ENCODE assay signal across 8 cellular contexts in genomic region chr15:98646546-98647025, GRCh38. TPM values are rescaled to one million over a fixed set of nuclear protein-coding genes. Genes with fewer than 3 reads are reported as not detected.
A peak's percentile ranks its signal among the peaks of the same experiment; 100 is the strongest.
DNase-seq lines count a peak whose midpoint lies in the region; FAIRE-seq and TF ChIP-seq lines count a peak whose summit lies in the region.

No MANE protein-coding gene starts in this region.

- no peak for DNase-seq in activated CD4-positive, alpha-beta T cell treated with anti-CD3 and anti-CD28 coated beads, Interleukin-2, amount 10 ng/mL, durations not matched to agents 7 days and 5 days
- no peak for DNase-seq in activated CD4-positive, alpha-beta T cell treated with anti-CD3 and anti-CD28 coated beads for 48 hours
- DNase-seq in adipocyte (ENCODE audit: low read depth) (no peak), kidney (no peak), suprapubic skin (ENCODE audit: low spot score in 2 of 2) (no peak), SHP77 (lab: John Stamatoyannopoulos, UW) (no peak), GM19240 (ENCODE audit: insufficient read length, low spot score) (no peak), HTR-8/SVneo (ENCODE audit: insufficient read length, low spot score) (no peak)

- H3K4me1 Mint-ChIP-seq in activated CD4-positive, alpha-beta T cell treated with anti-CD3 and anti-CD28 coated beads, Interleukin-2, amount 10 ng/mL, durations not matched to agents 7 days and 5 days = peaks cover 24% of the 10 kb centered on the region

- POLR2A ChIA-PET in activated CD4-positive, alpha-beta T cell treated with anti-CD3 and anti-CD28 coated beads, Interleukin-2, amount 10 ng/mL, durations not matched to agents 7 days and 5 days (lab: Charles Lee) = no interaction called here

- TF ChIP-seq POLR2A in suprapubic skin (IDR thresholded peaks at IDR 0.05) = no peak

- H3K27ac Mint-ChIP-seq in activated CD4-positive, alpha-beta T cell treated with anti-CD3 and anti-CD28 coated beads, Interleukin-2, amount 10 ng/mL, durations not matched to agents 7 days and 5 days = peak overlapping the region; percentile 83

- H3K27me3 ChIP-seq in adipocyte (replicated peaks; ENCODE audit: control insufficient read depth, insufficient read depth, low read length) (peaks cover 20% of the 10 kb centered on the region), suprapubic skin (peaks cover 53% of the 10 kb centered on the region)

- H3K27ac ChIP-seq in kidney (ENCODE audit: low read depth in 2 of 2, low read length in 2 of 2) (no peak overlapping the region), suprapubic skin (no peak overlapping the region)

- peak overlapping the region; percentile 75 for H3K4me3 Mint-ChIP-seq in activated CD4-positive, alpha-beta T cell treated with anti-CD3 and anti-CD28 coated beads, Interleukin-2, amount 10 ng/mL, durations not matched to agents 7 days and 5 days

- intact Hi-C loops in kidney (cut with DNase I) = no loop called here

- H3K4me1 ChIP-seq in adipocyte (ENCODE audit: control insufficient read depth, insufficient read depth, low read length) (peaks cover 1% of the 10 kb centered on the region), kidney (ENCODE audit: control insufficient read depth in 1 of 2, insufficient read depth in 1 of 2, low read depth in 1 of 2, low read length in 2 of 2) (peaks cover 0 to 2% of the 10 kb centered on the region in 2 donors), suprapubic skin (peaks cover 24% of the 10 kb centered on the region)

- no peaks in the 10 kb centered on the region for H3K9me3 ChIP-seq in adipocyte (ENCODE audit: control insufficient read depth, low read length)
- H3K9me3 ChIP-seq in kidney (ENCODE audit: control insufficient read depth in 1 of 2, low read length in 2 of 2) = no peaks in the 10 kb centered on the region
- no peaks in the 10 kb centered on the region for H3K9me3 ChIP-seq in suprapubic skin

- no peaks in the 10 kb centered on the region for H3K36me3 Mint-ChIP-seq in activated CD4-positive, alpha-beta T cell treated with anti-CD3 and anti-CD28 coated beads, Interleukin-2, amount 10 ng/mL, durations not matched to agents 7 days and 5 days (ENCODE audit: low read depth)

- H3K36me3 ChIP-seq in adipocyte (ENCODE audit: control insufficient read depth, insufficient read depth, low read length, severe bottlenecking) (no peaks in the 10 kb centered on the region), kidney (ENCODE audit: control insufficient read depth in 1 of 2, insufficient read depth in 2 of 2, low read length in 2 of 2) (no peaks in the 10 kb centered on the region), suprapubic skin (no peaks in the 10 kb centered on the region)

- TF ChIP-seq CTCF in kidney (IDR thresholded peaks at IDR 0.05; ENCODE audit: borderline replicate concordance, extremely low read depth, insufficient read depth) (no peak), suprapubic skin (IDR thresholded peaks at IDR 0.05) (no peak)

- no peak for TF ChIP-seq EP300 in suprapubic skin (IDR thresholded peaks at IDR 0.05)

- FAIRE-seq in kidney (lab: Jason Lieb, UNC) = peak; percentile 68
- FAIRE-seq in HTR-8/SVneo (lab: Jason Lieb, UNC) = no peak

- H3K9ac ChIP-seq in adipocyte (ENCODE audit: low read length) = peak overlapping the region; percentile 84
- peak overlapping the region in 1 of 2 donors; percentile 41 for H3K9ac ChIP-seq in kidney (ENCODE audit: low read length in 2 of 2)

- H3K4me3 ChIP-seq in adipocyte (ENCODE audit: low read length) (peak overlapping the region; percentile 79), kidney (ENCODE audit: low read length in 2 of 2) (peak overlapping the region; percentile 78 to 84), suprapubic skin (peak overlapping the region; percentile 82)

- CTCF ChIA-PET in activated CD4-positive, alpha-beta T cell treated with anti-CD3 and anti-CD28 coated beads, Interleukin-2, amount 10 ng/mL, durations not matched to agents 7 days and 5 days (lab: Charles Lee) = interaction anchor here (0.6 to 1.6 kb wide), 10 partner anchors 10 to 209 kb away, joined by 3 to 6 read pairs (median 3); no protein-coding TSS in a partner anchor

- H3K9me3 Mint-ChIP-seq in activated CD4-positive, alpha-beta T cell treated with anti-CD3 and anti-CD28 coated beads, Interleukin-2, amount 10 ng/mL, durations not matched to agents 7 days and 5 days = no peaks in the 10 kb centered on the region

- H3K27me3 Mint-ChIP-seq in activated CD4-positive, alpha-beta T cell treated with anti-CD3 and anti-CD28 coated beads, Interleukin-2, amount 10 ng/mL, durations not matched to agents 7 days and 5 days = peaks cover 42% of the 10 kb centered on the region

- 14% methylated on average over 7 of the region's 7 CpGs for WGBS in suprapubic skin

RNA-seq across cellular contexts. Expression of gene IGF1R, which starts 1.8 kb away (rescaled TPM):
- total RNA-seq in activated CD4-positive, alpha-beta T cell treated with anti-CD3 and anti-CD28 coated beads, Interleukin-2, amount 10 ng/mL, durations not matched to agents 7 days and 5 days = 10 to 100 TPM; 18.8 to 24.8 TPM
- total RNA-seq in kidney (73.2 TPM), suprapubic skin (100 to 1,000 TPM in 2 of 4 donors, 10 to 100 TPM in 2; 87.8 to 173 (median 107) TPM)
- 6.5 TPM for polyA plus RNA-seq in kidney (ENCODE audit: insufficient read depth, low read depth, low replicate concordance)
